Comparison of ENCODE assay signal across 25 cellular contexts in genomic region chr6:168456907-168457771, GRCh38. TPM values are rescaled to one million over a fixed set of nuclear protein-coding genes. Genes with fewer than 3 reads are reported as not detected.
"Had no signal": no experiment of that assay in that cellular context is flagged by ENCODE, and none has a peak within 500 bp of the region (broad histone marks: within the 10 kb centered on the region; RNA-seq: fewer than 3 reads in every experiment).

No MANE protein-coding gene starts in this region.

- H3K27ac ChIP-seq: cardiac muscle cell, left ventricle myocardium inferior, vagina had no signal

- H3K36me3 Mint-ChIP-seq: activated naive CD8-positive, alpha-beta T cell treated with anti-CD3 and anti-CD28 coated beads, Interleukin-2, amount 10 ng/mL, durations not matched to agents 7 days and 5 days; immature natural killer cell; natural killer cell; stimulated activated naive B cell treated with anti-CD40 and anti-IgM and Interleukin-4, amounts not matched to agents 10 μg/mL and 1 μg/mL and 100 μg/mL, for 72 hours; type B pancreatic cell had no signal

- H3K27ac Mint-ChIP-seq: activated naive CD4-positive, alpha-beta T cell treated with anti-CD3 and anti-CD28 coated beads for 36 hours; activated naive CD8-positive, alpha-beta T cell treated with anti-CD3 and anti-CD28 coated beads, Interleukin-2, amount 10 ng/mL, durations not matched to agents 7 days and 5 days; activated T-cell treated with anti-CD3 and anti-CD28 coated beads, Interleukin-2, amount 50 U/mL, for 72 hours; immature natural killer cell; natural killer cell; stimulated activated naive B cell treated with anti-CD40 and anti-IgM and Interleukin-4, amounts not matched to agents 10 μg/mL and 1 μg/mL and 100 μg/mL, for 72 hours; T-helper 17 cell; type B pancreatic cell had no signal

- H3K4me1 Mint-ChIP-seq: activated naive CD8-positive, alpha-beta T cell treated with anti-CD3 and anti-CD28 coated beads, Interleukin-2, amount 10 ng/mL, durations not matched to agents 7 days and 5 days; immature natural killer cell; natural killer cell; stimulated activated naive B cell treated with anti-CD40 and anti-IgM and Interleukin-4, amounts not matched to agents 10 μg/mL and 1 μg/mL and 100 μg/mL, for 72 hours; T-helper 17 cell had no signal

- DNase-seq: activated CD4-positive, alpha-beta T cell treated with anti-CD3 and anti-CD28 coated beads for 4 hours; activated CD4-positive, alpha-beta T cell treated with anti-CD3 and anti-CD28 coated beads, Interleukin-2, amount 50 U/mL, for 48 hours; activated CD4-positive, CD25-positive, alpha-beta regulatory T cell; activated effector memory CD4-positive, alpha-beta T cell treated with Interleukin-2 at 50 U/mL for 16 hours; activated naive CD4-positive, alpha-beta T cell treated with anti-CD3 and anti-CD28 coated beads for 36 hours; activated naive CD8-positive, alpha-beta T cell treated with anti-CD3 and anti-CD28 coated beads, Interleukin-2, amount 10 ng/mL, durations not matched to agents 7 days and 5 days; activated T-cell treated with anti-CD3 and anti-CD28 coated beads, Interleukin-2, amount 50 U/mL, for 72 hours; amniotic stem cell; foreskin fibroblast; immature natural killer cell; left ventricle myocardium inferior; midbrain; natural killer cell; nucleus accumbens; stimulated activated CD4-positive, alpha-beta T cell treated with anti-CD3 and anti-CD28 coated beads, Interleukin-2, amount 100 ng/mL, for 48 hours; stimulated activated CD8-positive, alpha-beta memory T cell treated with anti-CD3 and anti-CD28 coated beads, Interleukin-4, amount 100 ng/mL, for 48 hours; stimulated activated naive B cell treated with anti-CD40 and anti-IgM and Interleukin-4, amounts not matched to agents 10 μg/mL and 1 μg/mL and 100 μg/mL, for 72 hours; T-helper 17 cell had no signal

- H3K36me3 ChIP-seq: cardiac muscle cell, left ventricle myocardium inferior, thoracic aorta, vagina had no signal

- H3K9me3 ChIP-seq: left ventricle myocardium inferior, thoracic aorta, vagina had no signal

- ATAC-seq: activated T-cell treated with anti-CD3 and anti-CD28 coated beads, Interleukin-2, amount 50 U/mL, for 72 hours; natural killer cell; stimulated activated naive B cell treated with anti-CD40 and anti-IgM and Interleukin-4, amounts not matched to agents 10 μg/mL and 1 μg/mL and 100 μg/mL, for 72 hours; T-helper 17 cell had no signal

- H3K4me3 Mint-ChIP-seq: activated naive CD4-positive, alpha-beta T cell treated with anti-CD3 and anti-CD28 coated beads for 36 hours; activated naive CD8-positive, alpha-beta T cell treated with anti-CD3 and anti-CD28 coated beads, Interleukin-2, amount 10 ng/mL, durations not matched to agents 7 days and 5 days; activated T-cell treated with anti-CD3 and anti-CD28 coated beads, Interleukin-2, amount 50 U/mL, for 72 hours; immature natural killer cell; natural killer cell; stimulated activated naive B cell treated with anti-CD40 and anti-IgM and Interleukin-4, amounts not matched to agents 10 μg/mL and 1 μg/mL and 100 μg/mL, for 72 hours; T-helper 17 cell; type B pancreatic cell had no signal

- H3K27me3 ChIP-seq: cardiac muscle cell, vagina had no signal

- H3K9me3 Mint-ChIP-seq: activated naive CD4-positive, alpha-beta T cell treated with anti-CD3 and anti-CD28 coated beads for 36 hours; activated naive CD8-positive, alpha-beta T cell treated with anti-CD3 and anti-CD28 coated beads, Interleukin-2, amount 10 ng/mL, durations not matched to agents 7 days and 5 days; immature natural killer cell; natural killer cell had no signal

- H3K4me3 ChIP-seq: cardiac muscle cell, left ventricle myocardium inferior, thoracic aorta, vagina had no signal

RNA-seq across cellular contexts. Expression of gene SMOC2, which starts 16.2 kb away (rescaled TPM):
- total RNA-seq: activated naive CD4-positive, alpha-beta T cell treated with anti-CD3 and anti-CD28 coated beads for 36 hours; activated naive CD8-positive, alpha-beta T cell treated with anti-CD3 and anti-CD28 coated beads, Interleukin-2, amount 10 ng/mL, durations not matched to agents 7 days and 5 days; activated T-cell treated with anti-CD3 and anti-CD28 coated beads, Interleukin-2, amount 50 U/mL, for 72 hours; fibroblast of lung; glomerular endothelial cell; lung microvascular endothelial cell; natural killer cell; T-helper 17 cell had no signal
- polyA plus RNA-seq: fibroblast of lung, immature natural killer cell had no signal
